1 cellular context compared by ENCODE assay signal in the genomic region with DNA sequence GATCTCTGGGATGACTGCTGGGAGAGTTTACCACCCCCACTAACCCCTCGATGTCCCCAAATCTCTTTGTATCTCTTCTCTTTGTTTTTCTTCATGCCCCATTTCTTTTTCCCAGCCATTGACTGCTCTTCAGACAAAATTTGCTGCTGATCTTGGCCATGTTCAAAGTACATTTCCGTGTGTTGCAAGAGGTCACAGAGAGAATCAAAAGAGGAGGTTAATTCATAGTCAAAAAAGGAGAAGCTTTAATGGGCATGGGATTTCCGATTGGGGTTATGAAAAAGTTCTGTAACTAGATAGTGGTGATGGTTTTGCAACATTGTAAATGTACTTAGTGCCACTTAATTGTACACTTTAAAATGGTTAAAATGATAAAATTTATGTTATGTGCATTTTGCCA.
TF ChIP-seq lines count a peak whose summit lies in the region.

No MANE protein-coding gene starts in this region.

TF ChIP-seq in HepG2, 621 proteins besides CTCF, POLR2A, EP300 and RAD21 (continued from another document):
- TF ChIP-seq ZNF276 (CRISPR knock-in tag; IDR thresholded peaks at IDR 0.05; ENCODE audit: low read depth) (no peak), TBX2 (CRISPR knock-in tag; IDR thresholded peaks at IDR 0.05; ENCODE audit: borderline replicate concordance) (no peak)
